14 cellular contexts compared by ENCODE assay signal in genomic region chr2:215530191-215530968, GRCh38.
DNase-seq lines count a peak whose midpoint lies in the region; ATAC-seq and TF ChIP-seq lines count a peak whose summit lies in the region.
"Had no signal": no experiment of that assay in that cellular context is flagged by ENCODE, and none has a peak within 500 bp of the region (broad histone marks: within the 10 kb centered on the region; RNA-seq: fewer than 3 reads in every experiment).

No MANE protein-coding gene starts in this region.

- TF ChIP-seq CTCF in choroid plexus epithelial cell (conservative IDR thresholded peaks at IDR 0.05; ENCODE audit: low read depth, low read length) (no peak), mesothelial cell of epicardium (IDR thresholded peaks at IDR 0.05; ENCODE audit: unreplicated experiment) (no peak), MM.1S (IDR thresholded peaks at IDR 0.05; ENCODE audit: low read length) (no peak)

- no peaks in the 10 kb centered on the region for H3K27me3 Mint-ChIP-seq in mesothelial cell of epicardium (ENCODE audit: low read depth)
- H3K27me3 Mint-ChIP-seq in activated naive CD4-positive, alpha-beta T cell treated with anti-CD3 and anti-CD28 coated beads, Interleukin-2, amount 10 ng/mL, durations not matched to agents 7 days and 5 days = peaks cover 4% of the 10 kb centered on the region

- H3K4me2 ChIP-seq in MM.1S (ENCODE audit: low read depth, low read length) = no peak overlapping the region

- no peak overlapping the region for H3K4me3 Mint-ChIP-seq in mesothelial cell of epicardium
- no peak overlapping the region for H3K4me3 Mint-ChIP-seq in activated naive CD4-positive, alpha-beta T cell treated with anti-CD3 and anti-CD28 coated beads, Interleukin-2, amount 10 ng/mL, durations not matched to agents 7 days and 5 days
- H3K4me3 Mint-ChIP-seq: activated naive CD4-positive, alpha-beta T cell treated with anti-CD3 and anti-CD28 coated beads for 36 hours had no signal

- no peak overlapping the region for H3K27ac ChIP-seq in MM.1S (ENCODE audit: low read length)

- CTCF ChIA-PET in activated naive CD4-positive, alpha-beta T cell treated with anti-CD3 and anti-CD28 coated beads, Interleukin-2, amount 10 ng/mL, durations not matched to agents 7 days and 5 days (lab: Charles Lee) = no interaction called here

- DNase-seq in COR-L47 (lab: John Stamatoyannopoulos, UW) (peak; percentile 12), NCI-H748 treated with DMSO at 0.1 percent for 48 hours (lab: John Stamatoyannopoulos, UW) (peak; percentile 25), choroid plexus epithelial cell (ENCODE audit: low read depth) (peak; percentile 62), mesothelial cell of epicardium (ENCODE audit: low spot score in 2 of 2, unreplicated experiment in 2 of 2) (no peak), MM.1S (no peak)
- no peak for DNase-seq in activated naive CD4-positive, alpha-beta T cell treated with anti-CD3 and anti-CD28 coated beads, Interleukin-2, amount 10 ng/mL, durations not matched to agents 7 days and 5 days
- DNase-seq: activated naive CD4-positive, alpha-beta T cell treated with anti-CD3 and anti-CD28 coated beads for 36 hours; AML-193; erythroblast; occipital lobe; stimulated activated CD4-positive, alpha-beta T cell treated with anti-CD3 and anti-CD28 coated beads, Interleukin-15, amount 100 ng/mL, for 24 hours had no signal

- no peaks in the 10 kb centered on the region for H3F3A ChIP-seq in MM.1S (ENCODE audit: insufficient read depth, low read length)

- H3K9ac ChIP-seq in MM.1S (ENCODE audit: low read length) = no peak overlapping the region

- H3K27me3 ChIP-seq in MM.1S (replicated peaks; ENCODE audit: insufficient read depth, low read length) = no peaks in the 10 kb centered on the region

- H3K4me1 ChIP-seq in MM.1S (ENCODE audit: low read length) = no peaks in the 10 kb centered on the region

- H3K36me3 Mint-ChIP-seq in mesothelial cell of epicardium = peaks cover 8% of the 10 kb centered on the region
- H3K36me3 Mint-ChIP-seq in activated naive CD4-positive, alpha-beta T cell treated with anti-CD3 and anti-CD28 coated beads, Interleukin-2, amount 10 ng/mL, durations not matched to agents 7 days and 5 days = no peaks in the 10 kb centered on the region

- no peaks in the 10 kb centered on the region for H3K36me3 ChIP-seq in MM.1S (replicated peaks; ENCODE audit: insufficient read depth, low read length)

- H3K9me2 ChIP-seq in MM.1S (replicated peaks; ENCODE audit: insufficient read depth, low read length) = no peaks in the 10 kb centered on the region

- H4K20me1 ChIP-seq in MM.1S (ENCODE audit: insufficient read depth, low read length) = no peaks in the 10 kb centered on the region

- no peak overlapping the region for H2AFZ ChIP-seq in MM.1S (ENCODE audit: low read length)

- H3K79me2 ChIP-seq in MM.1S (ENCODE audit: low read length) = no peaks in the 10 kb centered on the region

- H3K9me3 Mint-ChIP-seq in mesothelial cell of epicardium = peaks cover 15% of the 10 kb centered on the region
- H3K9me3 Mint-ChIP-seq in activated naive CD4-positive, alpha-beta T cell treated with anti-CD3 and anti-CD28 coated beads, Interleukin-2, amount 10 ng/mL, durations not matched to agents 7 days and 5 days = no peaks in the 10 kb centered on the region

- no peak for ATAC-seq in HG02798 (IDR thresholded peaks at IDR 0.05; ENCODE audit: poor library complexity, unreplicated experiment)
- no peak for ATAC-seq in HG02678 (IDR thresholded peaks at IDR 0.05; ENCODE audit: unreplicated experiment)
- ATAC-seq: activated CD4-positive, CD25-positive, alpha-beta regulatory T cell treated with anti-CD3 and anti-CD28 coated beads, Interleukin-2, amount 50 U/mL, for 24 hours had no signal

- H3K27ac Mint-ChIP-seq in mesothelial cell of epicardium = peak overlapping the region; percentile 91
- no peak overlapping the region for H3K27ac Mint-ChIP-seq in activated naive CD4-positive, alpha-beta T cell treated with anti-CD3 and anti-CD28 coated beads, Interleukin-2, amount 10 ng/mL, durations not matched to agents 7 days and 5 days
- H3K27ac Mint-ChIP-seq: activated naive CD4-positive, alpha-beta T cell treated with anti-CD3 and anti-CD28 coated beads for 36 hours had no signal

- H3K4me1 Mint-ChIP-seq in mesothelial cell of epicardium = peaks cover 50% of the 10 kb centered on the region
- no peaks in the 10 kb centered on the region for H3K4me1 Mint-ChIP-seq in activated naive CD4-positive, alpha-beta T cell treated with anti-CD3 and anti-CD28 coated beads, Interleukin-2, amount 10 ng/mL, durations not matched to agents 7 days and 5 days

- no peak overlapping the region for H3K4me3 ChIP-seq in choroid plexus epithelial cell (ENCODE audit: low read depth, low read length)
- H3K4me3 ChIP-seq in MM.1S (ENCODE audit: low read length) = no peak overlapping the region

- H3K9me3 ChIP-seq in MM.1S (replicated peaks; ENCODE audit: insufficient read depth, low read length) = no peaks in the 10 kb centered on the region

Comparison
In these comparisons a context has a peak if more than half of its experiments do, and no peak if none do; other contexts are left out.
1. DNase-seq: peak in COR-L47 (single experiment), NCI-H748 treated with DMSO at 0.1 percent for 48 hours (single experiment) and choroid plexus epithelial cell (single experiment); none in mesothelial cell of epicardium (0 of 2), activated naive CD4-positive, alpha-beta T cell treated with anti-CD3 and anti-CD28 coated beads, Interleukin-2, amount 10 ng/mL, durations not matched to agents 7 days and 5 days (single experiment) and MM.1S (single experiment).